ENCODE assay signal across 9 cellular contexts in genomic region chr15:70094690-70095311, GRCh38. TPM values are rescaled to one million over a fixed set of nuclear protein-coding genes. Genes with fewer than 3 reads are reported as not detected.
DNase-seq lines count a peak whose midpoint lies in the region; ATAC-seq, FAIRE-seq and TF ChIP-seq lines count a peak whose summit lies in the region.
"Had no signal": no experiment of that assay in that cellular context is flagged by ENCODE, and none has a peak within 500 bp of the region (broad histone marks: within the 10 kb centered on the region; RNA-seq: fewer than 3 reads in every experiment).

No MANE protein-coding gene starts in this region.

- TF ChIP-seq EP300 in H1 (IDR thresholded peaks at IDR 0.05; ENCODE audit: borderline replicate concordance in 1 of 2, low read depth in 2 of 2, low read length in 2 of 2) = no peak

- H4K20me1 ChIP-seq in H1 (replicated peaks in 1 of 2; ENCODE audit: control insufficient read depth in 1 of 2, insufficient read depth in 2 of 2, low read length in 2 of 2) (peaks cover 28 to 30% of the 10 kb centered on the region in 2 experiments), osteoblast (ENCODE audit: insufficient read depth, low read length) (peaks cover 57% of the 10 kb centered on the region)

- H3K36me3 ChIP-seq in H7 (replicated peaks; ENCODE audit: control insufficient read depth, insufficient read depth, low read length) (no peaks in the 10 kb centered on the region; the same call in none of the 2 replicates), H1 (ENCODE audit: control insufficient read depth in 2 of 4, insufficient read depth in 4 of 4, low read length in 3 of 4) (peaks cover 0 to 39% (median 8%) of the 10 kb centered on the region in 4 experiments; a peak in 3 of 8 replicates), osteoblast (ENCODE audit: insufficient read depth, low read length) (peaks cover 38% of the 10 kb centered on the region)

- DNase-seq in H7 (no peak), OCI-M1 (lab: John Stamatoyannopoulos, UW) (peak; percentile 40), H1 (ENCODE audit: low read depth in 1 of 2, low spot score in 2 of 2) (no peak), osteoblast (ENCODE audit: insufficient read length, low spot score, missing footprints) (peak; percentile 84), SK-N-DZ (ENCODE audit: low spot score) (no peak)

- no peak for FAIRE-seq in H1 (lab: Jason Lieb, UNC)
- FAIRE-seq: TTC549 had no signal

- peak overlapping the region; percentile 74 to 99 for H3K4me2 ChIP-seq in H1 (ENCODE audit: insufficient read depth in 1 of 2, low read depth in 2 of 2, low read length in 2 of 2)
- H3K4me2 ChIP-seq in osteoblast (ENCODE audit: insufficient read depth, low read length) = peak overlapping the region; percentile 86

- POLR2A ChIA-PET in H1 (lab: Charles Lee; ENCODE audit: partially characterized antibody) = interaction anchor here (0.5 to 12.8 kb wide), 17 partner anchors 9 to 519 kb away, joined by 3 to 151 read pairs (median 3); no protein-coding TSS in a partner anchor

- peaks cover 23% of the 10 kb centered on the region; the same call in 1 of the 2 replicates for H3K23me2 ChIP-seq in H1 (ENCODE audit: low read depth, low read length)

- H4K91ac ChIP-seq in H1 (replicated peaks; ENCODE audit: insufficient read length, low read length) = no peak overlapping the region

- H3K14ac ChIP-seq in H1 (ENCODE audit: insufficient read length) = no peak overlapping the region

- H4K8ac ChIP-seq in H1 (ENCODE audit: extremely low read depth, insufficient read depth, low read length) = no peak overlapping the region

- CTCF ChIA-PET in H1 (lab: Charles Lee; ENCODE audit: partially characterized antibody) = interaction anchor here (0.6 to 2.8 kb wide), 6 partner anchors 12 to 141 kb away, joined by 3 to 7 read pairs (median 3); no protein-coding TSS in a partner anchor

- H3K18ac ChIP-seq in H1 (ENCODE audit: extremely low read depth, low read length) = peak overlapping the region; percentile 71

- no peaks in the 10 kb centered on the region for H3K27me3 ChIP-seq in H7 (ENCODE audit: control insufficient read depth, insufficient read depth, low read length)
- H3K27me3 ChIP-seq in H1 (replicated peaks in 1 of 4; ENCODE audit: control insufficient read depth in 3 of 4, extremely low read depth in 1 of 4, insufficient read depth in 3 of 4, low read length in 3 of 4) = peaks cover 0 to 4% (median 0%) of the 10 kb centered on the region in 4 experiments; a peak in 3 of 7 replicates
- no peaks in the 10 kb centered on the region for H3K27me3 ChIP-seq in osteoblast (ENCODE audit: insufficient read depth, low read length)

- TF ChIP-seq POLR2A in H1 (IDR thresholded peaks at IDR 0.05; ENCODE audit: control extremely low read depth in 1 of 2, low read depth in 2 of 2, low read length in 2 of 2) = no peak; a peak in 1 of 3 replicates

- H3K4me3 ChIP-seq in H7 (ENCODE audit: insufficient read depth, low read depth, low read length) (peak overlapping the region; percentile 84), H1 (ENCODE audit: extremely low read depth in 1 of 4, insufficient read depth in 2 of 4, low read depth in 3 of 4, low read length in 4 of 4) (peak overlapping the region; percentile 87 to 99 (median 96)), osteoblast (ENCODE audit: insufficient read depth, low read length) (peak overlapping the region; percentile 97)

- H3K23ac ChIP-seq in H1 (ENCODE audit: insufficient read length) = no peak overlapping the region

- WGBS in H1 (ENCODE audit: extremely low coverage in 1 of 2, insufficient coverage in 1 of 2, insufficient read length in 1 of 2, insufficient replicate concordance in 2 of 2, low coverage in 1 of 2, low lambda C conversion rate in 2 of 2, missing lambda C conversion rate in 1 of 2), 2 experiments = 53% methylated on average over 8 of the region's 8 CpGs; no CpG with 5 or more reads in 1 of the 2 experiments

- TF ChIP-seq CTCF in H1 (IDR thresholded peaks at IDR 0.05; ENCODE audit: control extremely low read depth in 1 of 3, insufficient read depth in 1 of 3, low read depth in 1 of 3, low read length in 3 of 3) = no peak
- no peak for TF ChIP-seq CTCF in osteoblast (IDR thresholded peaks at IDR 0.05; ENCODE audit: extremely low read depth, low read depth, low read length)

- H3K4ac ChIP-seq in H1 (replicated peaks; ENCODE audit: insufficient read length, low read depth, low read length) = no peak overlapping the region

- H3K79me2 ChIP-seq in H1 (ENCODE audit: control insufficient read depth in 1 of 2, insufficient read depth in 2 of 2, low read length in 2 of 2) (peaks cover 6 to 59% of the 10 kb centered on the region in 2 experiments), osteoblast (ENCODE audit: insufficient read depth, low read length) (peaks cover 78% of the 10 kb centered on the region)

- peak overlapping the region; percentile 90; the same call in 1 of the 2 replicates for H2BK20ac ChIP-seq in H1 (ENCODE audit: low read length)

- H3K9ac ChIP-seq in H1 (replicated peaks in 1 of 4; ENCODE audit: extremely low read depth in 1 of 4, low read depth in 3 of 4, low read length in 3 of 4) = peak overlapping the region in 2 of 4 experiments; percentile 52 to 57; a peak in 2 of 7 replicates

- H2AK5ac ChIP-seq in H1 (ENCODE audit: low read depth, low read length) = 0 out of 2 replicates have a peak overlapping the region, but pooled peaks have one; percentile 61

- H2BK5ac ChIP-seq in H1 (ENCODE audit: low read depth, low read length) = no peak overlapping the region; the same call in 1 of the 2 replicates

- H3K27ac ChIP-seq in H1 (ENCODE audit: low read depth, low read length) = no peak overlapping the region
- peak overlapping the region; percentile 48 for H3K27ac ChIP-seq in osteoblast (ENCODE audit: low read depth, low read length)

- peak overlapping the region; percentile 96; the same call in 1 of the 2 replicates for H2BK12ac ChIP-seq in H1 (ENCODE audit: low read depth, low read length)

- H4K5ac ChIP-seq in H1 (ENCODE audit: insufficient read length, low read depth, low read length) = no peak overlapping the region

- no peak overlapping the region for H2BK120ac ChIP-seq in H1 (replicated peaks; ENCODE audit: low read depth, low read length)

- ATAC-seq in HG02840 (IDR thresholded peaks at IDR 0.05; ENCODE audit: low FRiP score, unreplicated experiment) (no peak), GM21360 (IDR thresholded peaks at IDR 0.05; ENCODE audit: unreplicated experiment) (no peak), HG03571 (IDR thresholded peaks at IDR 0.05; ENCODE audit: unreplicated experiment) (no peak)

- peaks cover 8% of the 10 kb centered on the region; the same call in 1 of the 2 replicates for H3K79me1 ChIP-seq in H1 (ENCODE audit: low read depth, low read length)

- H2BK15ac ChIP-seq in H1 (ENCODE audit: low read length) = peak overlapping the region; percentile 88; the same call in 1 of the 2 replicates

- no peak overlapping the region for H2AFZ ChIP-seq in H1 (ENCODE audit: low read length)
- H2AFZ ChIP-seq in osteoblast (ENCODE audit: low read length) = peak overlapping the region; percentile 47

- H3K56ac ChIP-seq in H1 (replicated peaks; ENCODE audit: insufficient read length, low read depth, low read length) = no peak overlapping the region

- H3K4me1 ChIP-seq in H1 (replicated peaks in 1 of 4; ENCODE audit: control insufficient read depth in 3 of 4, insufficient read depth in 4 of 4, low read length in 3 of 4) (peaks cover 19 to 44% (median 32%) of the 10 kb centered on the region in 4 experiments), osteoblast (ENCODE audit: insufficient read depth, low read length) (peaks cover 47% of the 10 kb centered on the region)

- no peak for TF ChIP-seq RAD21 in H1 (IDR thresholded peaks at IDR 0.05 in 1 of 2, conservative IDR thresholded peaks at IDR 0.05 in 1 of 2; ENCODE audit: low read depth in 2 of 2, low read length in 2 of 2)

- H3K9me3 ChIP-seq in H1 (ENCODE audit: insufficient read depth in 2 of 2, low read depth in 1 of 2, low read length in 1 of 2) (no peaks in the 10 kb centered on the region), osteoblast (ENCODE audit: low read depth, low read length) (no peaks in the 10 kb centered on the region)

TF ChIP-seq in H1, 55 proteins besides CTCF, POLR2A, EP300 and RAD21:
- no peak for TF ChIP-seq EZH2 (IDR thresholded peaks at IDR 0.05; ENCODE audit: low read depth, low read length, severe bottlenecking)
- no peak for TF ChIP-seq FOSL1 (IDR thresholded peaks at IDR 0.05; ENCODE audit: insufficient read depth, low read depth, low read length)
- TF ChIP-seq YY1 (IDR thresholded peaks at IDR 0.05; ENCODE audit: low read depth, low read length) = no peak
- no peak for TF ChIP-seq CTBP2 (IDR thresholded peaks at IDR 0.05; ENCODE audit: borderline replicate concordance, insufficient read depth, insufficient read length, low read length)
- peak; percentile 26 for TF ChIP-seq SAP30 (IDR thresholded peaks at IDR 0.05; ENCODE audit: insufficient read depth, insufficient replicate concordance, low read length)
- no peak for TF ChIP-seq CHD1 (IDR thresholded peaks at IDR 0.05; ENCODE audit: low read depth, low read length)
- no peak for TF ChIP-seq EGR1 (IDR thresholded peaks at IDR 0.05; ENCODE audit: borderline replicate concordance, low read depth, low read length)
- TF ChIP-seq KDM5A (IDR thresholded peaks at IDR 0.05; ENCODE audit: low read length) = no peak

RNA-seq across cellular contexts. Expression of gene TLE3, which starts 2.9 kb away (rescaled TPM):
- total RNA-seq in H7 (2014; rRNA removed; shearing (Covaris generic)) = 83.5 and 108 TPM in 2 replicates
- total RNA-seq in H1 (2021; fragmentation: NEBNext Ultra II Directional; extraction: Animal tissue kit (Norgen Biotek cat#: 25700)) = 61.2 and 67.5 TPM in 2 replicates
- polyA plus RNA-seq in H1 (2011; rRNA removed) = 25.1 and 50.3 TPM in 2 replicates
- polyA plus RNA-seq in H1 (2011; cell fraction: cytosol; rRNA removed) = 33.9 TPM
- 74.7 TPM for polyA plus RNA-seq in H1 (2011; cell fraction: nucleus; rRNA removed)
- polyA plus RNA-seq in H1 (2012, experiment 1 of 2) = 51.9 to 54.9 TPM (median 54.2 TPM) in 4 replicates
- 50.8 TPM for polyA plus RNA-seq in H1 (2012, experiment 2 of 2)
- 27.6 TPM for polyA plus RNA-seq in H1 (2013, experiment 1 of 2)
- 25.2 TPM for polyA plus RNA-seq in H1 (2013, experiment 2 of 2)
- polyA minus RNA-seq in H1 (2011; rRNA and poly(A)+ RNA removed) = 68.7 and 75.5 TPM in 2 replicates
- 62.8 TPM for polyA minus RNA-seq in H1 (2011; cell fraction: cytosol; rRNA and poly(A)+ RNA removed)
- 101 TPM for polyA minus RNA-seq in H1 (2011; cell fraction: nucleus; rRNA and poly(A)+ RNA removed)
- 21.5 and 29.7 TPM in 2 replicates for total RNA-seq in osteoblast
- polyA plus RNA-seq in SK-N-DZ (2014; cell fraction: cytosol; rRNA removed) = 72.5 and 97.1 TPM in 2 replicates
- 109 and 125 TPM in 2 replicates for polyA plus RNA-seq in SK-N-DZ (2014; cell fraction: nucleus; rRNA removed)

Comparison
In these comparisons a context has a peak if more than half of its experiments do, and no peak if none do; other contexts are left out.
1. DNase-seq: peak in OCI-M1 (single experiment) and osteoblast (single experiment); none in H7 (single experiment), H1 (0 of 2) and SK-N-DZ (single experiment).
2. Peak in every context shown above with its lines, with median percentiles within 50 percentile points of each other: H3K4me3 ChIP-seq.